In genomic region chr4:1748465-1748995, GRCh38 we compare ENCODE assay signal across 8 cellular contexts. TPM values are rescaled to one million over a fixed set of nuclear protein-coding genes. Genes with fewer than 3 reads are reported as not detected.
DNase-seq lines count a peak whose midpoint lies in the region; ATAC-seq and TF ChIP-seq lines count a peak whose summit lies in the region.

No MANE protein-coding gene starts in this region.

- H3K27me3 ChIP-seq in right lobe of liver: no peaks in the 10 kb centered on the region

- no peak for DNase-seq in AG09319 (ENCODE audit: extremely low read depth, low read depth)
- peak; percentile 96 for DNase-seq in GM20000 (ENCODE audit: low spot score)
- peak; percentile 56 for DNase-seq in NCI-H510A (lab: John Stamatoyannopoulos, UW)
- DNase-seq in activated CD4-positive, alpha-beta T cell treated with anti-CD3 and anti-CD28 coated beads for 4 hours: peak; percentile 70 to 77
- DNase-seq in cerebellum (ENCODE audit: low spot score): peak; percentile 72
- DNase-seq in right lobe of liver: peak; percentile 79 to 85 (median 79)
- peak; percentile 63 for DNase-seq in stimulated activated CD8-positive, alpha-beta memory T cell treated with anti-CD3 and anti-CD28 coated beads, Interleukin-15, amount 100 ng/mL, for 1 hour (ENCODE audit: low read depth)

- H3K9me3 ChIP-seq in right lobe of liver: no peaks in the 10 kb centered on the region

- H3K4me3 ChIP-seq in right lobe of liver: no peak overlapping the region

- ATAC-seq in right lobe of liver: peak; percentile 29 to 60 (median 48)
- ATAC-seq in GM19397 (IDR thresholded peaks at IDR 0.05; ENCODE audit: unreplicated experiment): no peak

- H3K4me1 ChIP-seq in right lobe of liver: peaks cover 0 to 17% (median 3%) of the 10 kb centered on the region in 4 donors

- H3K27ac ChIP-seq in right lobe of liver: no peak overlapping the region

- H3K36me3 ChIP-seq in right lobe of liver: no peaks in the 10 kb centered on the region

- no peak for TF ChIP-seq POLR2A in right lobe of liver (IDR thresholded peaks at IDR 0.05)

- TF ChIP-seq CTCF in AG09319 (IDR thresholded peaks at IDR 0.05; ENCODE audit: low read depth, low read length) (peak; percentile 76), GM20000 (IDR thresholded peaks at IDR 0.05; ENCODE audit: extremely low read depth, missing control alignments) (peak; percentile 71), right lobe of liver (IDR thresholded peaks at IDR 0.05) (peak; percentile 78 to 88 (median 85))

- WGBS in right lobe of liver (ENCODE audit: insufficient coverage, low coverage, low lambda C conversion rate, missing lambda C conversion rate): no CpG with 5 or more reads among the region's 29 CpGs

- intact Hi-C loops in right lobe of liver (cut with DNase I): loop anchor here in 1 of 2 donors (5.0 to 10.0 kb wide), 2 partner anchors 64 to 156 kb away; no protein-coding TSS in a partner anchor

RNA-seq across cellular contexts. Expression of gene TACC3, which starts 27.2 kb away (rescaled TPM):
- 8.7 TPM for total RNA-seq in cerebellum
- 1 to 10 TPM; 2.2 to 5.7 (median 4.8) TPM for total RNA-seq in right lobe of liver

RNA-seq across cellular contexts. Expression of gene TMEM129, which starts 27.4 kb away (rescaled TPM):
- 13.5 TPM for total RNA-seq in cerebellum
- total RNA-seq in right lobe of liver: 10 to 100 TPM; 13.8 to 51.0 (median 25.4) TPM

RNA-seq across cellular contexts. Expression of gene SLBP, which starts 36.4 kb away (rescaled TPM):
- total RNA-seq in cerebellum: 25.5 TPM
- 10 to 100 TPM; 13.1 to 30.8 (median 14.7) TPM for total RNA-seq in right lobe of liver

RNA-seq across cellular contexts. Expression of gene FGFR3, which starts 44.6 kb away (rescaled TPM):
- total RNA-seq in cerebellum (6.5 TPM), right lobe of liver (10 to 100 TPM; 14.3 to 30.0 (median 25.7) TPM)
